15 cellular contexts compared by ENCODE assay signal in genomic region chr2:72972744-72973535, GRCh38. TPM values are rescaled to one million over a fixed set of nuclear protein-coding genes. Genes with fewer than 3 reads are reported as not detected.
DNase-seq lines count a peak whose midpoint lies in the region; ATAC-seq, FAIRE-seq and TF ChIP-seq lines count a peak whose summit lies in the region.
"Had no signal": no experiment of that assay in that cellular context is flagged by ENCODE, and none has a peak within 500 bp of the region (broad histone marks: within the 10 kb centered on the region; RNA-seq: fewer than 3 reads in every experiment).

No MANE protein-coding gene starts in this region.

- no peak for TF ChIP-seq RAD21 in H1 (IDR thresholded peaks at IDR 0.05 in 1 of 2, conservative IDR thresholded peaks at IDR 0.05 in 1 of 2; ENCODE audit: low read depth in 2 of 2, low read length in 2 of 2)

- no peak overlapping the region for H3K4ac ChIP-seq in H1 (replicated peaks; ENCODE audit: insufficient read length, low read depth, low read length)

- H3K36me3 ChIP-seq in KOPT-K1 (ENCODE audit: insufficient read depth, low read length) (no peaks in the 10 kb centered on the region), H1 (ENCODE audit: control insufficient read depth in 2 of 4, insufficient read depth in 4 of 4, low read length in 3 of 4) (no peaks in the 10 kb centered on the region), aorta (ENCODE audit: control insufficient read depth in 1 of 2, insufficient read depth in 2 of 2, low read length in 1 of 2) (no peaks in the 10 kb centered on the region)

- no peak overlapping the region for H3K56ac ChIP-seq in H1 (replicated peaks; ENCODE audit: insufficient read length, low read depth, low read length)

- H4K91ac ChIP-seq in H1 (replicated peaks; ENCODE audit: insufficient read length, low read length) = no peak overlapping the region

- H3K27ac ChIP-seq in KOPT-K1 (ENCODE audit: low read depth, low read length, poor library complexity, severe bottlenecking) = peak overlapping the region; percentile 30
- no peak overlapping the region for H3K27ac ChIP-seq in H1 (ENCODE audit: low read depth, low read length)
- no peak overlapping the region for H3K27ac ChIP-seq in aorta (ENCODE audit: low read depth in 1 of 2, low read length in 2 of 2)
- H3K27ac ChIP-seq: KMS-11 had no signal

- H3K4me1 ChIP-seq in H1 (replicated peaks in 1 of 4; ENCODE audit: control insufficient read depth in 3 of 4, insufficient read depth in 4 of 4, low read length in 3 of 4) (peaks cover 5 to 21% (median 17%) of the 10 kb centered on the region in 4 experiments), aorta (ENCODE audit: control insufficient read depth in 1 of 2, insufficient read depth in 2 of 2, low read length in 2 of 2) (no peaks in the 10 kb centered on the region)

- H3K9me3 ChIP-seq in KOPT-K1 (ENCODE audit: insufficient read depth, low read length, poor library complexity, severe bottlenecking) (no peaks in the 10 kb centered on the region), H1 (ENCODE audit: insufficient read depth in 2 of 2, low read depth in 1 of 2, low read length in 1 of 2) (no peaks in the 10 kb centered on the region), aorta (ENCODE audit: control insufficient read depth, low read length) (no peaks in the 10 kb centered on the region)

- no peak overlapping the region for H2AFZ ChIP-seq in H1 (ENCODE audit: low read length)

- 0 out of 2 replicates have a peak overlapping the region, but pooled peaks have one; percentile 9 for H2AK5ac ChIP-seq in H1 (ENCODE audit: low read depth, low read length)

- no peaks in the 10 kb centered on the region for H3K79me2 ChIP-seq in H1 (ENCODE audit: control insufficient read depth in 1 of 2, insufficient read depth in 2 of 2, low read length in 2 of 2)

- H4K20me1 ChIP-seq in H1 (replicated peaks in 1 of 2; ENCODE audit: control insufficient read depth in 1 of 2, insufficient read depth in 2 of 2, low read length in 2 of 2) = no peaks in the 10 kb centered on the region

- H2BK15ac ChIP-seq in H1 (ENCODE audit: low read length) = peak overlapping the region; percentile 29; the same call in 1 of the 2 replicates

- H3K23me2 ChIP-seq in H1 (ENCODE audit: low read depth, low read length) = no peaks in the 10 kb centered on the region

- no peak overlapping the region for H3K9ac ChIP-seq in H1 (replicated peaks in 1 of 4; ENCODE audit: extremely low read depth in 1 of 4, low read depth in 3 of 4, low read length in 3 of 4)
- H3K9ac ChIP-seq: KMS-11 had no signal

- H3K4me2 ChIP-seq in H1 (ENCODE audit: insufficient read depth in 1 of 2, low read depth in 2 of 2, low read length in 2 of 2) = no peak overlapping the region; a peak in 1 of 4 replicates
- H3K4me2 ChIP-seq: KMS-11 had no signal

- ATAC-seq in Right ventricle myocardium superior (ENCODE audit: poor library complexity) = no peak
- no peak for ATAC-seq in aorta (ENCODE audit: low FRiP score)
- no peak for ATAC-seq in HG03378 (IDR thresholded peaks at IDR 0.05; ENCODE audit: unreplicated experiment)

- peak overlapping the region; percentile 66; the same call in 1 of the 2 replicates for H2BK20ac ChIP-seq in H1 (ENCODE audit: low read length)

- 79% methylated on average over 12 of the region's 15 CpGs; no CpG with 5 or more reads in 1 of the 2 experiments for WGBS in H1 (ENCODE audit: extremely low coverage in 1 of 2, insufficient coverage in 1 of 2, insufficient read length in 1 of 2, insufficient replicate concordance in 2 of 2, low coverage in 1 of 2, low lambda C conversion rate in 2 of 2, missing lambda C conversion rate in 1 of 2), 2 experiments
- WGBS in aorta, 2 donors = 95 to 96% methylated on average over 15 of the region's 15 CpGs

- peak; percentile 7 for DNase-seq in Right ventricle myocardium superior
- DNase-seq in cardiac septum (ENCODE audit: low spot score) = no peak
- no peak for DNase-seq in H1 (ENCODE audit: low read depth in 1 of 2, low spot score in 2 of 2)
- DNase-seq in aorta = peak; percentile 28 to 61
- no peak for DNase-seq in SIG-M5 (lab: John Stamatoyannopoulos, UW)
- DNase-seq in foreskin melanocyte = no peak
- DNase-seq: SHP77 treated with DMSO at 0.1 percent for 48 hours had no signal

- no peak for TF ChIP-seq CTCF in H1 (IDR thresholded peaks at IDR 0.05; ENCODE audit: control extremely low read depth in 1 of 3, insufficient read depth in 1 of 3, low read depth in 1 of 3, low read length in 3 of 3)

- no peak overlapping the region for H2BK120ac ChIP-seq in H1 (replicated peaks; ENCODE audit: low read depth, low read length)

- no peak for TF ChIP-seq POLR2A in H1 (IDR thresholded peaks at IDR 0.05; ENCODE audit: control extremely low read depth in 1 of 2, low read depth in 2 of 2, low read length in 2 of 2)

- H3K27me3 ChIP-seq in H1 (replicated peaks in 1 of 4; ENCODE audit: control insufficient read depth in 3 of 4, extremely low read depth in 1 of 4, insufficient read depth in 3 of 4, low read length in 3 of 4) = no peaks in the 10 kb centered on the region; a peak in 1 of 7 replicates
- no peaks in the 10 kb centered on the region for H3K27me3 ChIP-seq in aorta (ENCODE audit: control insufficient read depth in 1 of 2, insufficient read depth in 2 of 2, low read length in 1 of 2)

- intact Hi-C loops in Right ventricle myocardium superior (cut with DNase I) (loop anchor here (10.0 kb wide), 1 partner anchor 78 kb away; no protein-coding TSS in a partner anchor), cardiac septum (cut with DNase I) (loop anchor here (5.0 kb wide), 1 partner anchor 81 kb away; no protein-coding TSS in a partner anchor), aorta (cut with DNase I) (loop anchor here in 1 of 2 donors (5.0 kb wide), 1 partner anchor 81 kb away; no protein-coding TSS in a partner anchor)

- no peak overlapping the region for H3K14ac ChIP-seq in H1 (ENCODE audit: insufficient read length)

- H3K18ac ChIP-seq in H1 (ENCODE audit: extremely low read depth, low read length) = no peak overlapping the region; the same call in 1 of the 2 replicates

- CTCF ChIA-PET in H1 (lab: Charles Lee; ENCODE audit: partially characterized antibody) = interaction anchor here (0.8 to 6.3 kb wide), 33 partner anchors 9 to 240 kb away, joined by 3 to 113 read pairs (median 6); partner anchors contain the start of gene SPR

- H4K8ac ChIP-seq in H1 (ENCODE audit: extremely low read depth, insufficient read depth, low read length) = no peak overlapping the region; the same call in 1 of the 2 replicates

- no peak overlapping the region for H4K5ac ChIP-seq in H1 (ENCODE audit: insufficient read length, low read depth, low read length)

- FAIRE-seq in H1 (lab: Jason Lieb, UNC) = no peak
- FAIRE-seq: A204.1 had no signal

- TF ChIP-seq EP300 in H1 (IDR thresholded peaks at IDR 0.05; ENCODE audit: borderline replicate concordance in 1 of 2, low read depth in 2 of 2, low read length in 2 of 2) = no peak

- H2BK5ac ChIP-seq in H1 (ENCODE audit: low read depth, low read length) = peak overlapping the region; percentile 69; the same call in 1 of the 2 replicates

- H3K4me3 ChIP-seq in H1 (ENCODE audit: extremely low read depth in 1 of 4, insufficient read depth in 2 of 4, low read depth in 3 of 4, low read length in 4 of 4) (no peak overlapping the region), aorta (ENCODE audit: low read length in 2 of 2) (no peak overlapping the region)
- H3K4me3 ChIP-seq: GM12878 had no signal

- no peaks in the 10 kb centered on the region for H3K79me1 ChIP-seq in H1 (ENCODE audit: low read depth, low read length)

- no peak overlapping the region for H3K23ac ChIP-seq in H1 (ENCODE audit: insufficient read length)

- POLR2A ChIA-PET in H1 (lab: Charles Lee; ENCODE audit: partially characterized antibody) = interaction anchor here (0.9 kb wide), 2 partner anchors 31 to 55 kb away, joined by 3 to 4 read pairs; partner anchors contain the start of gene EMX1

- H2BK12ac ChIP-seq in H1 (ENCODE audit: low read depth, low read length) = peak overlapping the region; percentile 68; the same call in 1 of the 2 replicates

TF ChIP-seq in H1, 55 proteins besides CTCF, POLR2A, EP300 and RAD21:
- no peak for TF ChIP-seq HDAC6 (IDR thresholded peaks at IDR 0.05; ENCODE audit: low read depth, low read length)
- no peak for TF ChIP-seq SIX5 (IDR thresholded peaks at IDR 0.05; ENCODE audit: low read depth, low read length)
- no peak for TF ChIP-seq SIN3A (conservative IDR thresholded peaks at IDR 0.05 in 1 of 2, IDR thresholded peaks at IDR 0.05 in 1 of 2; ENCODE audit: low read depth in 1 of 2, low read length in 2 of 2)
- TF ChIP-seq BRCA1 (IDR thresholded peaks at IDR 0.05; ENCODE audit: low read depth, low read length) = no peak
- no peak for TF ChIP-seq RFX5 (IDR thresholded peaks at IDR 0.05; ENCODE audit: borderline replicate concordance, low read depth, low read length)

RNA-seq across cellular contexts. Expression of gene EMX1, which starts 55.6 kb away (rescaled TPM):
- total RNA-seq in Right ventricle myocardium superior (not detected), cardiac septum (not detected), aorta (not detected)
- total RNA-seq in H1 (2021; fragmentation: NEBNext Ultra II Directional; extraction: Animal tissue kit (Norgen Biotek cat#: 25700)) = 4.8 and 4.9 TPM in 2 replicates
- polyA plus RNA-seq in H1 (2011; rRNA removed) (2.4 and 3.3 TPM in 2 replicates), aorta (not detected)
- 2.8 TPM for polyA plus RNA-seq in H1 (2011; cell fraction: cytosol; rRNA removed)
- 3.5 TPM for polyA plus RNA-seq in H1 (2011; cell fraction: nucleus; rRNA removed)
- polyA plus RNA-seq in H1 (2012, experiment 1 of 2) = 2.2 to 3.8 TPM (median 3.0 TPM) in 4 replicates
- polyA plus RNA-seq in H1 (2012, experiment 2 of 2) = 1.8 TPM
- 3.2 TPM for polyA plus RNA-seq in H1 (2013, experiment 1 of 2)
- 3.2 TPM for polyA plus RNA-seq in H1 (2013, experiment 2 of 2)
- polyA minus RNA-seq in H1 (2011; rRNA and poly(A)+ RNA removed) = 1.1 and 2.1 TPM in 2 replicates
- polyA minus RNA-seq in H1 (2011; cell fraction: cytosol; rRNA and poly(A)+ RNA removed) = 3.4 TPM
- 3.5 TPM for polyA minus RNA-seq in H1 (2011; cell fraction: nucleus; rRNA and poly(A)+ RNA removed)
- total RNA-seq: H4, HT1080, RPMI7951 had no signal

Comparison
In these comparisons a context has a peak if more than half of its experiments do, and no peak if none do; other contexts are left out.
1. DNase-seq: peak in Right ventricle myocardium superior (single experiment) and aorta (2 of 2); none in cardiac septum (single experiment), H1 (0 of 2), SIG-M5 (single experiment) and foreskin melanocyte (single experiment).